ENCODE assay signal across 9 cellular contexts in the genomic region with DNA sequence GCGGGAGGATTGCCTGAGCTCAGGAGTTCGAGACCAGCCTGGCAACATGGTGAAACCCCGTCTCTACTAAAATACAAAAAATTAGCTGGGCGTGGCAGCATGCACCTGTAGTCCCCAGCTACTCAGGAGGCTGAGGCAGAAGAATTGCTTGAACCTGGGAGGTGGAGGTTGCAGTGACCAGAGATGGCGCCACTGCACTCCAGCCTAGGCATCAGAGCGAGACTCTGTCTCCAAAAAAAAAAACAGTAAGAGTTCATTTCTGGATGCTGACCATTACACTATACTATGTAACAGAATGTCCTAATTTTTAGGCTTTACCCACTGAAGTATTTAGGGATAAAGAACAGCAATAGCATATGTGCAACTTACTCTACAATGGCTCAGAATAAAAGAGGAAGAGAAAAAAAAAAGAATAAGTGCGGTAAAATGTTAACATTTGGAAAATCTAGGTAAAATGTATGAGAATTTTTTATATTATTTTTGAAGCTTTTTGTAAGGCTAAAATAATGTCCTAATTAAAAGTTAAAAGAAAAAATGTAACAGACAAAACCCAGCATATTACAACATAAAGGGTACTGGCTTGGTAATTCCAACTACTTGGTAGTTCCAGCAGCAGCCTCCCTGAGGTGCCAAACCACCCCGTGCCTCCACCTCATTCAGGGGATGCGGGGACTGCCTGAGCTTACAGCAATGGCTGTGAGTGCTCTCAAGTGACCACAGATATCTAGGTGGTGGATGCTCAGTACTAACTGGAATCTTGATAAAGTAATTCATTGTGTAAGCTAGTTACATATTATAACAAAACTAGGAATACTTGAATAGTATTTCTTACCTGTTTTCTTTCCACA. TPM values are rescaled to one million over a fixed set of nuclear protein-coding genes. Genes with fewer than 3 reads are reported as not detected.
DNase-seq lines count a peak whose midpoint lies in the region; ATAC-seq and TF ChIP-seq lines count a peak whose summit lies in the region.
"Had no signal": no experiment of that assay in that cellular context is flagged by ENCODE, and none has a peak within 500 bp of the region (broad histone marks: within the 10 kb centered on the region; RNA-seq: fewer than 3 reads in every experiment).

No MANE protein-coding gene starts in this region.

- no peaks in the 10 kb centered on the region for H3K27me3 Mint-ChIP-seq in Caco-2 (ENCODE audit: insufficient read depth, unreplicated experiment)
- H3K27me3 Mint-ChIP-seq in activated naive CD4-positive, alpha-beta T cell treated with anti-CD3 and anti-CD28 coated beads for 36 hours (ENCODE audit: low read depth): no peaks in the 10 kb centered on the region

- peaks cover 80% of the 10 kb centered on the region for H3K36me3 Mint-ChIP-seq in Caco-2 (ENCODE audit: insufficient read depth, unreplicated experiment)
- H3K36me3 Mint-ChIP-seq in activated naive CD4-positive, alpha-beta T cell treated with anti-CD3 and anti-CD28 coated beads for 36 hours (ENCODE audit: low read depth): peaks cover 22% of the 10 kb centered on the region

- H3K27ac Mint-ChIP-seq in Caco-2 (ENCODE audit: unreplicated experiment): no peak overlapping the region
- no peak overlapping the region for H3K27ac Mint-ChIP-seq in activated naive CD4-positive, alpha-beta T cell treated with anti-CD3 and anti-CD28 coated beads for 36 hours

- DNase-seq in Caco-2: peak in 1 of 2 experiments; percentile 47
- peak; percentile 46 for DNase-seq in activated naive CD4-positive, alpha-beta T cell treated with anti-CD3 and anti-CD28 coated beads for 36 hours
- DNase-seq in mesenteric fat pad (ENCODE audit: low spot score): peak; percentile 37
- DNase-seq in NCI-H226: no peak
- DNase-seq in suprapubic skin (ENCODE audit: low spot score in 2 of 2): no peak
- DNase-seq in stomach: no peak

- CTCF ChIA-PET in Caco-2 (lab: Charles Lee): interaction anchor here (0.7 kb wide), 1 partner anchor 12 kb away, joined by 3 read pairs; no protein-coding TSS in a partner anchor
- CTCF ChIA-PET in activated naive CD4-positive, alpha-beta T cell treated with anti-CD3 and anti-CD28 coated beads for 36 hours (lab: Charles Lee): interaction anchor here (0.6 to 1.7 kb wide), 22 partner anchors 8 to 832 kb away, joined by 3 to 7 read pairs (median 3); no protein-coding TSS in a partner anchor

- H3K27me3 ChIP-seq in Caco-2 (replicated peaks; ENCODE audit: control insufficient read depth, insufficient read depth, low read length) (no peaks in the 10 kb centered on the region), suprapubic skin (no peaks in the 10 kb centered on the region), stomach (no peaks in the 10 kb centered on the region)

- POLR2A ChIA-PET in Caco-2 (lab: Charles Lee): interaction anchor here (0.8 kb wide), 1 partner anchor 10 kb away, joined by 3 read pairs; no protein-coding TSS in a partner anchor

- no TSS peak for BruUV-seq in Caco-2 (replicated peaks; lab: Mats Ljungman, UMichigan)

- TF ChIP-seq CTCF in Caco-2 (IDR thresholded peaks at IDR 0.05; ENCODE audit: insufficient read depth in 1 of 2, low read depth in 1 of 2, low read length in 1 of 2, severe bottlenecking in 1 of 2, unreplicated experiment in 1 of 2) (peak; percentile 23 to 38), LNCAP (IDR thresholded peaks at IDR 0.05) (peak; percentile 56), suprapubic skin (IDR thresholded peaks at IDR 0.05) (peak in 1 of 2 donors; percentile 9), stomach (IDR thresholded peaks at IDR 0.05) (peak in 1 of 7 experiments; percentile 15)

- H3K9me3 Mint-ChIP-seq in Caco-2 (ENCODE audit: unreplicated experiment): no peaks in the 10 kb centered on the region
- H3K9me3 Mint-ChIP-seq in activated naive CD4-positive, alpha-beta T cell treated with anti-CD3 and anti-CD28 coated beads for 36 hours: no peaks in the 10 kb centered on the region

- H3K4me1 Mint-ChIP-seq in Caco-2 (ENCODE audit: low read depth, unreplicated experiment): no peaks in the 10 kb centered on the region
- H3K4me1 Mint-ChIP-seq in activated naive CD4-positive, alpha-beta T cell treated with anti-CD3 and anti-CD28 coated beads for 36 hours (ENCODE audit: low read depth): no peaks in the 10 kb centered on the region

- peaks cover 5% of the 10 kb centered on the region; the same call in 1 of the 2 replicates for H3K4me1 ChIP-seq in Caco-2
- H3K4me1 ChIP-seq in suprapubic skin: no peaks in the 10 kb centered on the region
- no peaks in the 10 kb centered on the region for H3K4me1 ChIP-seq in stomach

- no peaks in the 10 kb centered on the region for H3K9me3 ChIP-seq in Caco-2
- H3K9me3 ChIP-seq in suprapubic skin: no peaks in the 10 kb centered on the region
- no peaks in the 10 kb centered on the region for H3K9me3 ChIP-seq in stomach

- ATAC-seq in HG03378 (IDR thresholded peaks at IDR 0.05; ENCODE audit: unreplicated experiment): no peak

- 90% methylated on average over 9 of the region's 9 CpGs for WGBS in suprapubic skin
- 84 to 91% (median 90%) methylated on average over 8 to 9 of the region's 9 CpGs for WGBS in stomach, 5 donors

- H3K4me3 ChIP-seq in Caco-2 (ENCODE audit: low read depth, low read length) (no peak overlapping the region), suprapubic skin (no peak overlapping the region), stomach (no peak overlapping the region)
- H3K4me3 ChIP-seq: SK-N-MC had no signal

- no peak overlapping the region for H3K27ac ChIP-seq in suprapubic skin
- no peak overlapping the region for H3K27ac ChIP-seq in stomach
- H3K27ac ChIP-seq: SK-N-MC had no signal

- TF ChIP-seq EP300 in suprapubic skin (IDR thresholded peaks at IDR 0.05) (no peak), stomach (IDR thresholded peaks at IDR 0.05) (no peak)

- no peaks in the 10 kb centered on the region; the same call in 1 of the 2 replicates for H3K36me3 ChIP-seq in Caco-2 (ENCODE audit: control insufficient read depth, insufficient read depth, low read length)
- peaks cover 91% of the 10 kb centered on the region for H3K36me3 ChIP-seq in suprapubic skin
- peaks cover 67 to 99% (median 98%) of the 10 kb centered on the region in 4 donors for H3K36me3 ChIP-seq in stomach

- intact Hi-C loops in Caco-2 (cut with micrococcal nuclease; ENCODE audit: unreplicated experiment): no loop called here
- intact Hi-C loops in activated naive CD4-positive, alpha-beta T cell treated with anti-CD3 and anti-CD28 coated beads for 36 hours (cut with micrococcal nuclease): loop anchor here (5.0 kb wide), 1 partner anchor 42 kb away; no protein-coding TSS in a partner anchor
- intact Hi-C loops in stomach (cut with DNase I; ENCODE audit: low total_unique reads): no loop called here

- no peak overlapping the region for H3K4me3 Mint-ChIP-seq in Caco-2 (ENCODE audit: unreplicated experiment)
- no peak overlapping the region for H3K4me3 Mint-ChIP-seq in activated naive CD4-positive, alpha-beta T cell treated with anti-CD3 and anti-CD28 coated beads for 36 hours

- no peak for TF ChIP-seq POLR2A in suprapubic skin (IDR thresholded peaks at IDR 0.05)
- no peak for TF ChIP-seq POLR2A in stomach (IDR thresholded peaks at IDR 0.05)

RNA-seq across cellular contexts. Expression of a gene that starts 10.9 kb away (rescaled TPM):
- 120 and 127 TPM in 2 replicates for total RNA-seq in Caco-2 (2022)
- 100 to 1,000 TPM; 103 to 104 TPM for total RNA-seq in activated naive CD4-positive, alpha-beta T cell treated with anti-CD3 and anti-CD28 coated beads for 36 hours
- 47.5 TPM for total RNA-seq in mesenteric fat pad
- total RNA-seq in suprapubic skin: 10 to 100 TPM; 55.0 to 77.3 (median 59.4) TPM
- total RNA-seq in stomach: 100 to 1,000 TPM in 2 of 5 donors, 10 to 100 TPM in 3; 11.1 to 291 (median 62.1) TPM
- polyA plus RNA-seq in stomach: 10 to 100 TPM; 40.6 to 55.0 (median 42.2) TPM

RNA-seq across cellular contexts. Expression of a gene that starts 33.0 kb away (rescaled TPM):
- 0.86 and 1.3 TPM in 2 replicates for total RNA-seq in Caco-2 (2022)
- total RNA-seq in activated naive CD4-positive, alpha-beta T cell treated with anti-CD3 and anti-CD28 coated beads for 36 hours: 1 to 10 TPM; 7.7 to 8.1 TPM
- total RNA-seq in mesenteric fat pad: 2.1 TPM
- total RNA-seq in suprapubic skin: 1 to 10 TPM; 1.2 to 4.6 (median 1.9) TPM
- total RNA-seq in stomach: 1 to 10 TPM in 2 of 5 donors, under 1 TPM in 1, not detected in 2; 0.72 to 6.6 (median 2.2) TPM
- polyA plus RNA-seq in stomach: 1 to 10 TPM; 1.5 to 4.4 (median 3.3) TPM

RNA-seq across cellular contexts. Expression of a gene that starts 33.2 kb away (rescaled TPM):
- 69.0 and 71.9 TPM in 2 replicates for total RNA-seq in Caco-2 (2022)
- total RNA-seq in activated naive CD4-positive, alpha-beta T cell treated with anti-CD3 and anti-CD28 coated beads for 36 hours: 10 to 100 TPM; 17.5 to 18.4 TPM
- total RNA-seq in mesenteric fat pad: 40.0 TPM
- total RNA-seq in suprapubic skin: 100 to 1,000 TPM in 1 of 4 donors, 10 to 100 TPM in 3; 28.4 to 143 (median 49.2) TPM
- 100 to 1,000 TPM in 2 of 5 donors, 10 to 100 TPM in 3; 41.6 to 378 (median 65.8) TPM for total RNA-seq in stomach
- 10 to 100 TPM in 1 of 3 donors, 1 to 10 TPM in 2; 6.9 to 11.8 (median 9.8) TPM for polyA plus RNA-seq in stomach

Comparison
In these comparisons a context has a peak if more than half of its experiments do, and no peak if none do; other contexts are left out.
1. DNase-seq: peak in activated naive CD4-positive, alpha-beta T cell treated with anti-CD3 and anti-CD28 coated beads for 36 hours (single experiment) and mesenteric fat pad (single experiment); none in NCI-H226 (single experiment), suprapubic skin (0 of 2) and stomach (single experiment).